Comparison of ENCODE assay signal across 11 cellular contexts in genomic region chr5:172774561-172775271, GRCh38. TPM values are rescaled to one million over a fixed set of nuclear protein-coding genes. Genes with fewer than 3 reads are reported as not detected.
DNase-seq lines count a peak whose midpoint lies in the region; ATAC-seq and TF ChIP-seq lines count a peak whose summit lies in the region.
"Had no signal": no experiment of that assay in that cellular context is flagged by ENCODE, and none has a peak within 500 bp of the region (broad histone marks: within the 10 kb centered on the region; RNA-seq: fewer than 3 reads in every experiment).

No MANE protein-coding gene starts in this region.

- H3K4me1 Mint-ChIP-seq in CD8-positive, alpha-beta memory T cell = peaks cover 63 to 71% (median 65%) of the 10 kb centered on the region in 3 donors
- H3K4me1 Mint-ChIP-seq in activated T-helper 17 cell treated with anti-CD3 and anti-CD28 coated beads, Interleukin-2, amount 50 U/mL, for 72 hours = peaks cover 37% of the 10 kb centered on the region

- H3K4me2 ChIP-seq in MM.1S (ENCODE audit: low read depth, low read length) = no peak overlapping the region

- H3K9ac ChIP-seq in liver (ENCODE audit: low read depth in 1 of 2, low read length in 2 of 2) (peak overlapping the region; percentile 4 to 72), MM.1S (ENCODE audit: low read length) (no peak overlapping the region)

- no peaks in the 10 kb centered on the region for H3K9me3 ChIP-seq in CD8-positive, alpha-beta memory T cell (ENCODE audit: low read length)
- H3K9me3 ChIP-seq in liver (ENCODE audit: control insufficient read depth in 4 of 4, low read length in 3 of 4) (no peaks in the 10 kb centered on the region), MM.1S (replicated peaks; ENCODE audit: insufficient read depth, low read length) (no peaks in the 10 kb centered on the region)

- H4K20me1 ChIP-seq in MM.1S (ENCODE audit: insufficient read depth, low read length) = no peaks in the 10 kb centered on the region

- H3K27me3 ChIP-seq in CD8-positive, alpha-beta memory T cell (ENCODE audit: insufficient read depth, low read length, poor library complexity, severe bottlenecking) = no peaks in the 10 kb centered on the region
- H3K27me3 ChIP-seq in liver (ENCODE audit: control insufficient read depth in 4 of 4, insufficient read depth in 4 of 4, low read length in 3 of 4) = no peaks in the 10 kb centered on the region
- H3K27me3 ChIP-seq in MM.1S (replicated peaks; ENCODE audit: insufficient read depth, low read length) = no peaks in the 10 kb centered on the region

- H3K4me3 Mint-ChIP-seq in CD8-positive, alpha-beta memory T cell = peak overlapping the region in 5 of 7 donors; percentile 0 to 38 (median 24)
- no peak overlapping the region for H3K4me3 Mint-ChIP-seq in activated T-helper 17 cell treated with anti-CD3 and anti-CD28 coated beads, Interleukin-2, amount 50 U/mL, for 72 hours

- H3K36me3 ChIP-seq in CD8-positive, alpha-beta memory T cell (ENCODE audit: insufficient read depth, low read length) = no peaks in the 10 kb centered on the region
- H3K36me3 ChIP-seq in liver (ENCODE audit: control insufficient read depth in 4 of 4, insufficient read depth in 3 of 4, low read depth in 1 of 4, low read length in 3 of 4) = peaks cover 0 to 5% (median 2%) of the 10 kb centered on the region in 4 donors
- no peaks in the 10 kb centered on the region for H3K36me3 ChIP-seq in MM.1S (replicated peaks; ENCODE audit: insufficient read depth, low read length)

- peaks cover 0 to 11% of the 10 kb centered on the region in 2 donors for H3K27me3 Mint-ChIP-seq in CD8-positive, alpha-beta memory T cell
- H3K27me3 Mint-ChIP-seq in activated T-helper 17 cell treated with anti-CD3 and anti-CD28 coated beads, Interleukin-2, amount 50 U/mL, for 72 hours = no peaks in the 10 kb centered on the region

- H2AFZ ChIP-seq in MM.1S (ENCODE audit: low read length) = no peak overlapping the region

- no peak for DNase-seq in CD8-positive, alpha-beta memory T cell
- DNase-seq in DMS153 (lab: John Stamatoyannopoulos, UW) (no peak), posterior vena cava (ENCODE audit: low spot score) (no peak), MM.1S (no peak), NCI-H82 (lab: John Stamatoyannopoulos, UW) (no peak)
- DNase-seq: DND-41; NCI-H1105; stimulated activated CD4-positive, alpha-beta T cell treated with anti-CD3 and anti-CD28 coated beads, Interleukin-4, amount 100 ng/mL, for 24 hours had no signal

- TF ChIP-seq RAD21 in liver (IDR thresholded peaks at IDR 0.05) = no peak

- H3F3A ChIP-seq in MM.1S (ENCODE audit: insufficient read depth, low read length) = peaks cover 16% of the 10 kb centered on the region

- TF ChIP-seq CTCF in liver (IDR thresholded peaks at IDR 0.05; ENCODE audit: low read depth, low read length, missing input control) (no peak), MM.1S (IDR thresholded peaks at IDR 0.05; ENCODE audit: low read length) (no peak)

- H3K36me3 Mint-ChIP-seq in CD8-positive, alpha-beta memory T cell = peaks cover 4 to 19% (median 5%) of the 10 kb centered on the region in 3 donors
- H3K36me3 Mint-ChIP-seq in activated T-helper 17 cell treated with anti-CD3 and anti-CD28 coated beads, Interleukin-2, amount 50 U/mL, for 72 hours (ENCODE audit: low read depth) = peaks cover 24% of the 10 kb centered on the region

- H3K9me2 ChIP-seq in MM.1S (replicated peaks; ENCODE audit: insufficient read depth, low read length) = no peaks in the 10 kb centered on the region

- H3K4me3 ChIP-seq in CD8-positive, alpha-beta memory T cell (ENCODE audit: low read length) = no peak overlapping the region
- no peak overlapping the region for H3K4me3 ChIP-seq in liver (ENCODE audit: low read depth in 1 of 3, low read length in 3 of 3)
- H3K4me3 ChIP-seq in skin epidermis = no peak overlapping the region
- H3K4me3 ChIP-seq in MM.1S (ENCODE audit: low read length) = no peak overlapping the region

- intact Hi-C loops in posterior vena cava (cut with DNase I) = loop anchor here (5.0 to 10.0 kb wide), 3 partner anchors 98 to 160 kb away; no protein-coding TSS in a partner anchor

- peak overlapping the region; percentile 59 to 100 (median 92) for H3K27ac Mint-ChIP-seq in CD8-positive, alpha-beta memory T cell
- H3K27ac Mint-ChIP-seq in activated T-helper 17 cell treated with anti-CD3 and anti-CD28 coated beads, Interleukin-2, amount 50 U/mL, for 72 hours = peak overlapping the region; percentile 99

- H3K79me2 ChIP-seq in MM.1S (ENCODE audit: low read length) = peaks cover 7% of the 10 kb centered on the region

- WGBS in liver = 81% methylated on average over 7 of the region's 7 CpGs

- no peak for ATAC-seq in activated T-helper 17 cell treated with anti-CD3 and anti-CD28 coated beads, Interleukin-2, amount 50 U/mL, for 72 hours (replicated peaks)

- H3K4me1 ChIP-seq in CD8-positive, alpha-beta memory T cell (ENCODE audit: insufficient read depth, low read length) = peaks cover 49% of the 10 kb centered on the region
- H3K4me1 ChIP-seq in liver (ENCODE audit: control insufficient read depth in 4 of 4, insufficient read depth in 4 of 4, low read length in 3 of 4) = peaks cover 7 to 54% (median 34%) of the 10 kb centered on the region in 4 donors
- H3K4me1 ChIP-seq in MM.1S (ENCODE audit: low read length) = peaks cover 23% of the 10 kb centered on the region

- peaks cover 0 to 4% (median 3%) of the 10 kb centered on the region in 5 donors for H3K9me3 Mint-ChIP-seq in CD8-positive, alpha-beta memory T cell
- H3K9me3 Mint-ChIP-seq in activated T-helper 17 cell treated with anti-CD3 and anti-CD28 coated beads, Interleukin-2, amount 50 U/mL, for 72 hours = no peaks in the 10 kb centered on the region

- CTCF ChIA-PET in CD8-positive, alpha-beta memory T cell (lab: Charles Lee) = interaction anchor here (2.6 to 5.4 kb wide), 5 partner anchors 58 to 157 kb away, joined by 9 to 74 read pairs (median 21); no protein-coding TSS in a partner anchor

- POLR2A ChIA-PET in CD8-positive, alpha-beta memory T cell (lab: Charles Lee) = no interaction called here

- H3K27ac ChIP-seq in CD8-positive, alpha-beta memory T cell (ENCODE audit: low read depth, low read length) = no peak overlapping the region
- H3K27ac ChIP-seq in liver (ENCODE audit: low read depth in 1 of 2, low read length in 2 of 2) = peak overlapping the region; percentile 96 to 99
- H3K27ac ChIP-seq in skin epidermis = peak overlapping the region in 20 of 21 experiments; percentile 13 to 100 (median 99)
- H3K27ac ChIP-seq in MM.1S (ENCODE audit: low read length) = no peak overlapping the region

TF ChIP-seq in liver, 16 proteins besides CTCF, POLR2A, EP300 and RAD21:
- TF ChIP-seq FOXA1 (IDR thresholded peaks at IDR 0.05) (no peak), JUND (IDR thresholded peaks at IDR 0.05) (no peak), HNF4A (conservative IDR thresholded peaks at IDR 0.05) (no peak), FOXA2 (IDR thresholded peaks at IDR 0.05) (no peak)

RNA-seq across cellular contexts. Expression of gene DUSP1, which starts 3.7 kb away (rescaled TPM):
- total RNA-seq in CD8-positive, alpha-beta memory T cell = 10 to 100 TPM in 1 of 2 experiments, 1 to 10 TPM in 1; 9.4 to 10.9 TPM
- 1,007 TPM for polyA plus RNA-seq in CD8-positive, alpha-beta memory T cell
- total RNA-seq in activated T-helper 17 cell treated with anti-CD3 and anti-CD28 coated beads, Interleukin-2, amount 50 U/mL, for 72 hours = 10 to 100 TPM; 18.3 to 24.6 TPM
- total RNA-seq in liver = 10 to 100 TPM; 53.2 to 95.0 TPM
- polyA plus RNA-seq in liver = 100 to 1,000 TPM; 124 to 237 TPM
- 1,000 to 10,000 TPM in 1 of 2 donors, 100 to 1,000 TPM in 1; 445 to 1,411 TPM for total RNA-seq in posterior vena cava

RNA-seq across cellular contexts. Expression of gene ERGIC1, which starts 59.3 kb away (rescaled TPM):
- total RNA-seq in CD8-positive, alpha-beta memory T cell = 10 to 100 TPM; 39.7 to 39.9 TPM
- 25.9 TPM for polyA plus RNA-seq in CD8-positive, alpha-beta memory T cell
- 10 to 100 TPM; 34.0 to 35.7 TPM for total RNA-seq in activated T-helper 17 cell treated with anti-CD3 and anti-CD28 coated beads, Interleukin-2, amount 50 U/mL, for 72 hours
- total RNA-seq in liver = 100 to 1,000 TPM in 1 of 2 donors, 10 to 100 TPM in 1; 45.4 to 149 TPM
- polyA plus RNA-seq in liver = 100 to 1,000 TPM in 1 of 2 donors, 10 to 100 TPM in 1; 53.1 to 155 TPM
- total RNA-seq in posterior vena cava = 100 to 1,000 TPM; 140 to 169 TPM

Comparison
In these comparisons a context has a peak if more than half of its experiments do, and no peak if none do; other contexts are left out.
1. H3K27ac ChIP-seq: peak in liver (2 of 2) and skin epidermis (20 of 21); none in CD8-positive, alpha-beta memory T cell (single experiment) and MM.1S (single experiment).
2. RNA of gene DUSP1, which starts 3.7 kb away (total RNA-seq): 445 to 1,411 TPM in posterior vena cava; 53.2 to 95.0 TPM in liver, 18.3 to 24.6 TPM in activated T-helper 17 cell treated with anti-CD3 and anti-CD28 coated beads, Interleukin-2, amount 50 U/mL, for 72 hours and 9.4 to 10.9 TPM in CD8-positive, alpha-beta memory T cell; every median in the first group is over 4 times any median in the second.